ENCODE assay signal across 20 cellular contexts in genomic region chr10:99544322-99544721, GRCh38.
DNase-seq lines count a peak whose midpoint lies in the region; TF ChIP-seq lines count a peak whose summit lies in the region.
"Had no signal": no experiment of that assay in that cellular context is flagged by ENCODE, and none has a peak within 500 bp of the region (broad histone marks: within the 10 kb centered on the region; RNA-seq: fewer than 3 reads in every experiment).

No MANE protein-coding gene starts in this region.

- TF ChIP-seq CTCF in HEK293 (tag by site-specific recombination; IDR thresholded peaks at IDR 0.05) = no peak

- no peak overlapping the region for H3K27ac ChIP-seq in HEK293 (ENCODE audit: extremely low read depth, low read depth, low read length)
- H3K27ac ChIP-seq: 22Rv1; A549; BLaER1 treated with 17β-estradiol and CSF1 and Interleukin-3, amounts not matched to agents 10 nM and 100 nM; C4-2B had no signal

- peak; percentile 4 for DNase-seq in DMS 273 (lab: John Stamatoyannopoulos, UW; ENCODE audit: unreplicated experiment)
- DNase-seq in DMS 273 treated with DMSO at 0.1 percent for 48 hours (lab: John Stamatoyannopoulos, UW) = no peak
- no peak for DNase-seq in GM19238 (ENCODE audit: insufficient read length, low spot score)
- DNase-seq in HK-2 (ENCODE audit: unreplicated experiment) = no peak
- DNase-seq: AML-193; CD4-positive, alpha-beta memory T cell; CD8-positive, alpha-beta memory T cell; COR-L47; DMS153; DMS53; DMS79; DND-41; EL; GDM1 had no signal

- no peaks in the 10 kb centered on the region for H3K9me3 ChIP-seq in HEK293 (ENCODE audit: control insufficient read depth, insufficient read depth, low read depth, low read length)
- H3K9me3 ChIP-seq: A549 had no signal

- peaks cover 4% of the 10 kb centered on the region; the same call in 1 of the 2 replicates for H3K4me1 ChIP-seq in HEK293 (ENCODE audit: control insufficient read depth, insufficient read depth, low read length)
- H3K4me1 ChIP-seq: BLaER1 treated with 17β-estradiol and CSF1 and Interleukin-3, amounts not matched to agents 10 nM and 100 nM had no signal

- POLR2A ChIA-PET in HEK293 (lab: Yijun Ruan, JAX) = no interaction called here

- H3K4me3 ChIP-seq in HEK293 (ENCODE audit: low read depth, low read length) = no peak overlapping the region
- H3K4me3 ChIP-seq: A549; BLaER1 treated with 17β-estradiol and CSF1 and Interleukin-3, amounts not matched to agents 10 nM and 100 nM; GM12878 had no signal

- CTCF ChIA-PET in HEK293 (lab: Yijun Ruan, JAX) = interaction anchor here (4.1 to 6.0 kb wide), 2 partner anchors 16 to 109 kb away, joined by 21 to 62 read pairs; no protein-coding TSS in a partner anchor

- no peaks in the 10 kb centered on the region for H3K36me3 ChIP-seq in HEK293 (ENCODE audit: control insufficient read depth in 2 of 2, insufficient read depth in 1 of 2, low read length in 2 of 2)
- H3K36me3 ChIP-seq: BLaER1 treated with 17β-estradiol and CSF1 and Interleukin-3, amounts not matched to agents 10 nM and 100 nM had no signal

TF ChIP-seq in HEK293, 187 proteins besides CTCF, POLR2A, EP300 and RAD21:
- TF ChIP-seq ZNF24 (tag by site-specific recombination; IDR thresholded peaks at IDR 0.05) (no peak), ZBTB21 (tag by site-specific recombination; IDR thresholded peaks at IDR 0.05) (0 out of 2 replicates have a peak, but pooled peaks have one; percentile 17), MZF1 (tag by site-specific recombination; IDR thresholded peaks at IDR 0.05; ENCODE audit: borderline replicate concordance) (peak; percentile 76), MYNN (tag by site-specific recombination; IDR thresholded peaks at IDR 0.05; ENCODE audit: borderline replicate concordance) (no peak), ZNF658 (tag by site-specific recombination; IDR thresholded peaks at IDR 0.05) (no peak), PBX3 (CRISPR knock-in tag; IDR thresholded peaks at IDR 0.05) (no peak), SALL2 (tag by site-specific recombination; IDR thresholded peaks at IDR 0.05; ENCODE audit: borderline replicate concordance) (no peak), KLF1 (tag by site-specific recombination; IDR thresholded peaks at IDR 0.05) (no peak), SP7 (tag by site-specific recombination; IDR thresholded peaks at IDR 0.05) (no peak), ZBTB17 (tag by site-specific recombination; IDR thresholded peaks at IDR 0.05) (0 out of 2 replicates have a peak, but pooled peaks have one; percentile 18), ZNF501 (tag by site-specific recombination; IDR thresholded peaks at IDR 0.05) (no peak), OSR2 (tag by site-specific recombination; IDR thresholded peaks at IDR 0.05) (peak; percentile 60; the same call in 1 of the 2 replicates), TCF7L2 (IDR thresholded peaks at IDR 0.05; ENCODE audit: borderline replicate concordance, low read depth, low read length) (no peak), PATZ1 (tag by site-specific recombination; IDR thresholded peaks at IDR 0.05) (no peak), PRDM1 (tag by site-specific recombination; IDR thresholded peaks at IDR 0.05) (no peak), ZNF677 (tag by site-specific recombination; IDR thresholded peaks at IDR 0.05) (no peak), ZFP41 (tag by site-specific recombination; IDR thresholded peaks at IDR 0.05; ENCODE audit: borderline replicate concordance) (no peak), ZNF660 (tag by site-specific recombination; IDR thresholded peaks at IDR 0.05) (0 out of 2 replicates have a peak, but pooled peaks have one; percentile 11), ZNF184 (tag by site-specific recombination; IDR thresholded peaks at IDR 0.05) (0 out of 2 replicates have a peak, but pooled peaks have one; percentile 41), GLIS1 (tag by site-specific recombination; IDR thresholded peaks at IDR 0.05) (peak; percentile 17; the same call in 1 of the 2 replicates), SCRT2 (tag by site-specific recombination; IDR thresholded peaks at IDR 0.05) (peak; percentile 43; the same call in 1 of the 2 replicates), ATF2 (tag by site-specific recombination; IDR thresholded peaks at IDR 0.05; ENCODE audit: low read depth) (peak; percentile 48; the same call in 1 of the 2 replicates), HOXD13 (CRISPR knock-in tag; IDR thresholded peaks at IDR 0.05; ENCODE audit: borderline replicate concordance) (no peak), INSM2 (tag by site-specific recombination; IDR thresholded peaks at IDR 0.05) (no peak), SETDB1 (IDR thresholded peaks at IDR 0.05; ENCODE audit: insufficient read length, low read length) (no peak), FEZF1 (tag by site-specific recombination; IDR thresholded peaks at IDR 0.05) (peak; percentile 60)
